In the genomic region with DNA sequence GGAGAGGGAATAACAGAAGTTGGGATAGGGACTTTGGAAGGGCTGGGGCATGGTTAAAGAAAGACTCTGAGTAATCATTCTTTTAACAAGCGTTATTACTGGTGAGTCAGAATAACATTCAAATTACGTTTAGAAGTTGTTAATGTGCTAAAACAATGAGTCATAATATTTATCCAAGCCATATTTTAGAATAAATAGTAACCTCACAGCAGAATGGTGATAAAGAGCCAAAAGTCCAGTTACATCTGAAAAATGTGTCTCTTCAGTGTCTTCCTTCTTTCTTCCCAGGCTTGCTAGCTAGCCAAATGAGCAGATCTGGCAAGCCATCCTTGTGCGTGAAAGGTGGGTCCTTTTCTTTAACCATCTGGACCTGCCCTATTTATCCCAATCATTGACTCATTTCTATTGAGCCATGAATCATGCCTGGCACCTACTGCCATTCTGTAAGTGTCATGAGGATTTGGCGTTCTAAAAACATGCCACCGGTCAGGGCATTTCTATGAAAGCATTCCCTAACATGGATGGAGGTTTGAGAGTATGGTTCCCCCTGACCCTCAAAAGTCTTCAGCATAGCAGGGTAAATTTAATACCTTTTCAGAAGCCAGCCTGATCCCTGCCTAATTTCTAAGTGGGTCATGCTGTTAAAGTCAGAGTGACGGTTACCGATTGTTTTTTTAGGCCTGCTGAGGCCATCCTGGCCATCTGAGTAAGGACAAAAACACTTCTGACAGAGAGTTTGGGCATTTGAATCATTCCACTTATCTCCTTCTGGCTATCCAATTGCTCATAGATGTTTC, we compare ENCODE assay signal across 8 cellular contexts. TPM values are rescaled to one million over a fixed set of nuclear protein-coding genes. Genes with fewer than 3 reads are reported as not detected.
DNase-seq lines count a peak whose midpoint lies in the region; ATAC-seq and TF ChIP-seq lines count a peak whose summit lies in the region.

No MANE protein-coding gene starts in this region.

- H3K27me3 ChIP-seq in Peyer's patch (no peaks in the 10 kb centered on the region), esophagus (ENCODE audit: control insufficient read depth in 1 of 2, insufficient read depth in 2 of 2, low read length in 2 of 2) (no peaks in the 10 kb centered on the region)

- no peak overlapping the region for H3K4me3 ChIP-seq in Peyer's patch
- no peak overlapping the region for H3K4me3 ChIP-seq in esophagus (ENCODE audit: low read depth in 1 of 2, low read length in 2 of 2)

- H3K9me3 ChIP-seq in Peyer's patch, result no peaks in the 10 kb centered on the region
- H3K9me3 ChIP-seq in esophagus (ENCODE audit: control insufficient read depth in 2 of 2, insufficient read depth in 1 of 2, low read depth in 1 of 2, low read length in 1 of 2), result no peaks in the 10 kb centered on the region

- 33 to 39% methylated on average over 7 of the region's 7 CpGs for WGBS in esophagus, 2 donors

- ATAC-seq in omental fat pad (ENCODE audit: low FRiP score) (peak; percentile 86), HG03571 (IDR thresholded peaks at IDR 0.05; ENCODE audit: unreplicated experiment) (no peak)

- no peak for TF ChIP-seq CTCF in Peyer's patch (IDR thresholded peaks at IDR 0.05)
- no peak for TF ChIP-seq CTCF in omental fat pad (IDR thresholded peaks at IDR 0.05)
- no peak for TF ChIP-seq CTCF in GM20000 (IDR thresholded peaks at IDR 0.05; ENCODE audit: extremely low read depth, missing control alignments)

- peak; percentile 87 for DNase-seq in Daoy (ENCODE audit: low read depth)
- DNase-seq in Peyer's patch, result peak in 1 of 3 donors; percentile 63
- no peak for DNase-seq in omental fat pad (ENCODE audit: low spot score)
- DNase-seq in occipital lobe (lab: John Stamatoyannopoulos, UW), result no peak
- DNase-seq in GM20000 (ENCODE audit: low spot score), result no peak
- no peak for DNase-seq in NCI-H510A treated with DMSO at 0.1 percent for 48 hours (lab: John Stamatoyannopoulos, UW)

- peak overlapping the region in 3 of 4 donors; percentile 11 to 69 (median 68) for H3K27ac ChIP-seq in Peyer's patch
- H3K27ac ChIP-seq in esophagus (ENCODE audit: low read depth in 2 of 2, low read length in 1 of 2), result peak overlapping the region; percentile 41 to 75

- H3K36me3 ChIP-seq in Peyer's patch (no peaks in the 10 kb centered on the region), esophagus (ENCODE audit: control insufficient read depth in 2 of 2, insufficient read depth in 2 of 2, low read length in 1 of 2) (no peaks in the 10 kb centered on the region)

- TF ChIP-seq POLR2A in Peyer's patch (IDR thresholded peaks at IDR 0.05), result no peak

- H3K4me1 ChIP-seq in Peyer's patch (peaks cover 0 to 13% (median 0%) of the 10 kb centered on the region in 4 donors), esophagus (ENCODE audit: control insufficient read depth in 2 of 2, insufficient read depth in 2 of 2, low read length in 1 of 2) (peaks cover 0 to 4% of the 10 kb centered on the region in 2 donors)

RNA-seq across cellular contexts. Expression of gene MYPN, which starts 26.8 kb away (rescaled TPM):
- total RNA-seq in Daoy (2014; rRNA removed; shearing (Covaris generic)), result 1.8 and 2.9 TPM in 2 replicates
- total RNA-seq in Peyer's patch (under 1 TPM in 1 of 4 donors, not detected in 3; 0.13 TPM), omental fat pad (not detected), occipital lobe (not detected)
- under 1 TPM in 1 of 2 donors, not detected in 1; 0.01 TPM for polyA plus RNA-seq in esophagus
